Comparison of ENCODE assay signal across 9 cellular contexts in genomic region chr2:172095146-172095904, GRCh38. TPM values are rescaled to one million over a fixed set of nuclear protein-coding genes. Genes with fewer than 3 reads are reported as not detected.
DNase-seq lines count a peak whose midpoint lies in the region; TF ChIP-seq lines count a peak whose summit lies in the region.
"Had no signal": no experiment of that assay in that cellular context is flagged by ENCODE, and none has a peak within 500 bp of the region (broad histone marks: within the 10 kb centered on the region; RNA-seq: fewer than 3 reads in every experiment).

No MANE protein-coding gene starts in this region.

- no peaks in the 10 kb centered on the region for H3K36me3 Mint-ChIP-seq in nephron (ENCODE audit: low read depth)

- no peak overlapping the region for H3K27ac Mint-ChIP-seq in nephron

- DNase-seq in SIG-M5 treated with dmso at 0.1 percent for 504 hours (lab: John Stamatoyannopoulos, UW; ENCODE audit: unreplicated experiment) (peak; percentile 78), SIG-M5 (lab: John Stamatoyannopoulos, UW) (no peak), NCI-H69 (lab: John Stamatoyannopoulos, UW) (peak; percentile 67), erythroblast (lab: John Stamatoyannopoulos, UW) (peak; percentile 25 to 58), ureter (ENCODE audit: low spot score) (peak; percentile 75), SKM-1 (lab: John Stamatoyannopoulos, UW; ENCODE audit: unreplicated experiment) (no peak)
- peak; percentile 47 for DNase-seq in activated CD8-positive, alpha-beta memory T cell treated with anti-CD3 and anti-CD28 coated beads, Interleukin-2, amount 50 U/mL, for 1 hour (ENCODE audit: extremely low read depth)

- H3K4me3 Mint-ChIP-seq in nephron = peak overlapping the region; percentile 71 to 81 (median 81)

- TF ChIP-seq POLR2A in erythroblast (IDR thresholded peaks at IDR 0.05; ENCODE audit: low read length) = no peak

- TF ChIP-seq CTCF in nephron (IDR thresholded peaks at IDR 0.05; ENCODE audit: unreplicated experiment in 3 of 3) = no peak

- peaks cover 29% of the 10 kb centered on the region for H3K4me1 Mint-ChIP-seq in nephron

- peaks cover 100% of the 10 kb centered on the region for H3K27me3 Mint-ChIP-seq in nephron (ENCODE audit: low read depth)

- H3K9me3 Mint-ChIP-seq in nephron = peaks cover 3% of the 10 kb centered on the region

RNA-seq across cellular contexts. Expression of gene DLX2, which starts 7.4 kb away (rescaled TPM):
- not detected for total RNA-seq in ureter
- total RNA-seq: pulmonary artery endothelial cell had no signal

RNA-seq across cellular contexts. Expression of gene DLX1, which starts 10.0 kb away (rescaled TPM):
- not detected for total RNA-seq in ureter

Comparison
In these comparisons a context has a peak if more than half of its experiments do, and no peak if none do; other contexts are left out.
1. DNase-seq: peak in SIG-M5 treated with dmso at 0.1 percent for 504 hours (single experiment), NCI-H69 (single experiment), activated CD8-positive, alpha-beta memory T cell treated with anti-CD3 and anti-CD28 coated beads, Interleukin-2, amount 50 U/mL, for 1 hour (single experiment), erythroblast (2 of 2) and ureter (single experiment); none in SIG-M5 (single experiment) and SKM-1 (single experiment).